8 cellular contexts compared by ENCODE assay signal in the genomic region with DNA sequence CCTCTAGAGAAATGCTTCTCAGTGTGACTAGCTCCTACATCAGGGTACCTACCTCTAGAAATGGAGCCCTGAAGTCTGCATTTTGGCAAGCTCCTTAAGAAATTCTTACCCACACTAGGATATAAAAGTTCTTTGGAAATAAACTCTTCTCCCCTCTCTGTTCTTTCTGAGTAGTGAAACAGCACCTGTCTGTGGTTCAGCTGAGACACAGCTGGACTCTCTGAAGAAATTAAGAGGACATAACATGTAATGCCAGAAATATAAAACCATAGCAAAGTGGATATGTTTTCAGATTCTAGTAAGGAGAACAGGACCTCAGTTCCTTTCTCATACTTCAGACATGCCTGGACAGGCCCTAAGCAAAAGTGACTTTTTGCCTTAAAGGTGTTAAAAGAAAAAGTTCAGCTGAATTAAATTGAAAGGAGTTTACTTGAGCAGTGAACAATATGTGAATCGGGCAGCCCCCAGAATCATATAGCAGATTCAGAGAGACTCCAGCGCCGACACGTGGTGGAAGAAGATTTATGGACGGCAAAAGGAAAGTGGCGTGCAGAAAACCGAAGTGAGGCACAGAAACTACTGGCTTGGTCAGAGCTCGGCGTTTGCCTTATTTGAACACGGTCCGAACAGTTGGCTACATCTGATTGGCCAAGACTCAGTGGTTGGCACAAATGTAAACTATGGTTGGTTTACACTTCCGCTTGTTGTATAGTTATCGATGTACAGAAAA.
A peak's percentile ranks its signal among the peaks of the same experiment; 100 is the strongest.
DNase-seq lines count a peak whose midpoint lies in the region; ATAC-seq and TF ChIP-seq lines count a peak whose summit lies in the region.

No MANE protein-coding gene starts in this region.

- H3K27me3 ChIP-seq in cardiac muscle cell (no peaks in the 10 kb centered on the region), right atrium auricular region (no peaks in the 10 kb centered on the region), SJCRH30 (peaks cover 4% of the 10 kb centered on the region; the same call in 1 of the 2 replicates), foreskin keratinocyte (peaks cover 3% of the 10 kb centered on the region)
- no peaks in the 10 kb centered on the region for H3K27me3 ChIP-seq in effector memory CD4-positive, alpha-beta T cell (replicated peaks; ENCODE audit: control insufficient read depth, insufficient read depth, low read length, poor library complexity, severe bottlenecking)

- H3K4me3 ChIP-seq in cardiac muscle cell (no peak overlapping the region), right atrium auricular region (no peak overlapping the region), SJCRH30 (peak overlapping the region; percentile 11; the same call in 1 of the 2 replicates)
- H3K4me3 ChIP-seq in effector memory CD4-positive, alpha-beta T cell (ENCODE audit: insufficient read depth, low read depth, low read length, poor library complexity, severe bottlenecking) = no peak overlapping the region

- DNase-seq in cardiac muscle cell (ENCODE audit: low read depth in 1 of 2, low spot score in 1 of 2) = peak in 1 of 2 donors; percentile 27
- DNase-seq in right atrium auricular region (ENCODE audit: low spot score) = no peak
- DNase-seq in SJCRH30 = peak; percentile 51 to 80
- peak; percentile 6 to 32 for DNase-seq in foreskin keratinocyte
- peak; percentile 48 for DNase-seq in ureter (ENCODE audit: low spot score)
- DNase-seq in NCI-H524 (lab: John Stamatoyannopoulos, UW) = no peak
- DNase-seq in effector memory CD4-positive, alpha-beta T cell = no peak
- DNase-seq in hippocampal formation (lab: John Stamatoyannopoulos, UW) = no peak

- H3K4me1 ChIP-seq in cardiac muscle cell (ENCODE audit: low read depth) = peaks cover 8% of the 10 kb centered on the region
- no peaks in the 10 kb centered on the region for H3K4me1 ChIP-seq in right atrium auricular region
- peaks cover 15% of the 10 kb centered on the region for H3K4me1 ChIP-seq in SJCRH30
- H3K4me1 ChIP-seq in foreskin keratinocyte = peaks cover 8% of the 10 kb centered on the region
- no peaks in the 10 kb centered on the region for H3K4me1 ChIP-seq in effector memory CD4-positive, alpha-beta T cell (ENCODE audit: control insufficient read depth, insufficient read depth, low read length, poor library complexity, severe bottlenecking)

- TF ChIP-seq CTCF in cardiac muscle cell (IDR thresholded peaks at IDR 0.05; ENCODE audit: low read depth, low read length) (peak; percentile 34), right atrium auricular region (IDR thresholded peaks at IDR 0.05) (no peak), foreskin keratinocyte (conservative IDR thresholded peaks at IDR 0.05) (peak; percentile 41)

- no peaks in the 10 kb centered on the region for H3K9me3 ChIP-seq in cardiac muscle cell (ENCODE audit: low read depth)
- H3K9me3 ChIP-seq in right atrium auricular region = no peaks in the 10 kb centered on the region
- H3K9me3 ChIP-seq in SJCRH30 (replicated peaks) = no peaks in the 10 kb centered on the region
- no peaks in the 10 kb centered on the region for H3K9me3 ChIP-seq in effector memory CD4-positive, alpha-beta T cell (ENCODE audit: control insufficient read depth, low read length)

- H3K27ac ChIP-seq in cardiac muscle cell (no peak overlapping the region), right atrium auricular region (no peak overlapping the region), SJCRH30 (no peak overlapping the region), foreskin keratinocyte (no peak overlapping the region)
- no peak overlapping the region for H3K27ac ChIP-seq in effector memory CD4-positive, alpha-beta T cell (ENCODE audit: insufficient read depth, low read length, poor library complexity, severe bottlenecking)

- ATAC-seq in foreskin keratinocyte = peak; percentile 35

- H3K36me3 ChIP-seq in cardiac muscle cell (no peaks in the 10 kb centered on the region), right atrium auricular region (peaks cover 12% of the 10 kb centered on the region), SJCRH30 (no peaks in the 10 kb centered on the region)
- no peaks in the 10 kb centered on the region for H3K36me3 ChIP-seq in effector memory CD4-positive, alpha-beta T cell (ENCODE audit: control insufficient read depth, insufficient read depth, low read length)

Comparison
In these comparisons a context has a peak if more than half of its experiments do, and no peak if none do; other contexts are left out.
1. CTCF ChIP-seq: peak in cardiac muscle cell (single experiment) and foreskin keratinocyte (single experiment); none in right atrium auricular region (0 of 2).
2. DNase-seq: peak in SJCRH30 (2 of 2), foreskin keratinocyte (2 of 2) and ureter (single experiment); none in right atrium auricular region (single experiment), NCI-H524 (0 of 2), effector memory CD4-positive, alpha-beta T cell (0 of 3) and hippocampal formation (0 of 2).